In genomic region chr1:115477071-115477470, GRCh38 we compare ENCODE assay signal across 21 cellular contexts.
"Had no signal": no experiment of that assay in that cellular context is flagged by ENCODE, and none has a peak within 500 bp of the region (broad histone marks: within the 10 kb centered on the region; RNA-seq: fewer than 3 reads in every experiment).

No MANE protein-coding gene starts in this region.

- H3K4me1 Mint-ChIP-seq: activated CD4-positive, alpha-beta memory T cell treated with anti-CD3 and anti-CD28 coated beads, Interleukin-2, amount 10 ng/mL, durations not matched to agents 7 days and 5 days; activated CD4-positive, alpha-beta T cell treated with anti-CD3 and anti-CD28 coated beads for 36 hours; activated CD4-positive, alpha-beta T cell treated with anti-CD3 and anti-CD28 coated beads, Interleukin-2, amount 10 ng/mL, durations not matched to agents 7 days and 5 days; activated naive CD4-positive, alpha-beta T cell treated with anti-CD3 and anti-CD28 coated beads, Interleukin-2, amount 50 U/mL, for 24 hours; activated naive CD8-positive, alpha-beta T cell treated with anti-CD3 and anti-CD28 coated beads for 36 hours; activated naive CD8-positive, alpha-beta T cell treated with anti-CD3 and anti-CD28 coated beads, Interleukin-2, amount 50 U/mL, for 24 hours had no signal

- H3K36me3 ChIP-seq: adrenal gland had no signal

- H3K4me3 Mint-ChIP-seq: activated CD4-positive, alpha-beta memory T cell treated with anti-CD3 and anti-CD28 coated beads, Interleukin-2, amount 10 ng/mL, durations not matched to agents 7 days and 5 days; activated CD4-positive, alpha-beta T cell treated with anti-CD3 and anti-CD28 coated beads for 36 hours; activated CD4-positive, alpha-beta T cell treated with anti-CD3 and anti-CD28 coated beads, Interleukin-2, amount 10 ng/mL, durations not matched to agents 7 days and 5 days; activated naive CD4-positive, alpha-beta T cell treated with anti-CD3 and anti-CD28 coated beads for 36 hours; activated naive CD4-positive, alpha-beta T cell treated with anti-CD3 and anti-CD28 coated beads, Interleukin-2, amount 50 U/mL, for 24 hours; activated naive CD8-positive, alpha-beta T cell treated with anti-CD3 and anti-CD28 coated beads for 36 hours; activated naive CD8-positive, alpha-beta T cell treated with anti-CD3 and anti-CD28 coated beads, Interleukin-2, amount 50 U/mL, for 24 hours; activated T-helper 1 cell treated with anti-CD3 and anti-CD28 coated beads, Interleukin-12 subunit alpha, Interleukin-12 subunit beta, Interleukin-2, Interleukin-4 antibody, amounts not matched to agents 30 ng/mL and 10 ng/mL and 1 ng/mL, durations not matched to agents 14 hours and 24 hours and 36 hours had no signal

- H3K27ac ChIP-seq: adrenal gland, body of pancreas had no signal

- H3K9me3 ChIP-seq: adrenal gland, body of pancreas had no signal

- H3K27me3 Mint-ChIP-seq: activated CD4-positive, alpha-beta T cell treated with anti-CD3 and anti-CD28 coated beads, Interleukin-2, amount 10 ng/mL, durations not matched to agents 7 days and 5 days; activated naive CD8-positive, alpha-beta T cell treated with anti-CD3 and anti-CD28 coated beads, Interleukin-2, amount 50 U/mL, for 24 hours had no signal

- DNase-seq: activated CD4-positive, alpha-beta memory T cell treated with anti-CD3 and anti-CD28 coated beads, Interleukin-2, amount 10 ng/mL, durations not matched to agents 7 days and 5 days; activated CD4-positive, alpha-beta T cell treated with anti-CD3 and anti-CD28 coated beads for 36 hours; activated CD4-positive, alpha-beta T cell treated with anti-CD3 and anti-CD28 coated beads, Interleukin-2, amount 10 ng/mL, durations not matched to agents 7 days and 5 days; activated CD4-positive, alpha-beta T cell treated with anti-CD3 and anti-CD28 coated beads, Interleukin-2, amount 50 U/mL, for 4 hours; activated CD4-positive, CD25-positive, alpha-beta regulatory T cell; activated CD4-positive, CD25-positive, alpha-beta regulatory T cell treated with anti-CD3 and anti-CD28 coated beads, Interleukin-2, amount 50 U/mL, for 72 hours; activated effector memory CD4-positive, alpha-beta T cell treated with anti-CD3 and anti-CD28 coated beads, Interleukin-2, amount 50 U/mL, for 16 hours; activated naive CD4-positive, alpha-beta T cell treated with anti-CD3 and anti-CD28 coated beads for 36 hours; activated naive CD8-positive, alpha-beta T cell treated with anti-CD3 and anti-CD28 coated beads for 36 hours; activated naive CD8-positive, alpha-beta T cell treated with anti-CD3 and anti-CD28 coated beads, Interleukin-2, amount 50 U/mL, for 24 hours; activated T-cell treated with anti-CD3 and anti-CD28 coated beads, Interleukin-2, amount 50 U/mL, for 1 hour; activated T-cell treated with anti-CD3 and anti-CD28 coated beads, Interleukin-2, amount 50 U/mL, for 48 hours; amygdala; aorta; effector CD8-positive, alpha-beta T cell; T-helper 2 cell had no signal

- H3K4me1 ChIP-seq: adrenal gland had no signal

- H3K9me3 Mint-ChIP-seq: activated CD4-positive, alpha-beta memory T cell treated with anti-CD3 and anti-CD28 coated beads, Interleukin-2, amount 10 ng/mL, durations not matched to agents 7 days and 5 days; activated CD4-positive, alpha-beta T cell treated with anti-CD3 and anti-CD28 coated beads, Interleukin-2, amount 10 ng/mL, durations not matched to agents 7 days and 5 days; activated naive CD4-positive, alpha-beta T cell treated with anti-CD3 and anti-CD28 coated beads for 36 hours; activated naive CD4-positive, alpha-beta T cell treated with anti-CD3 and anti-CD28 coated beads, Interleukin-2, amount 50 U/mL, for 24 hours; activated naive CD8-positive, alpha-beta T cell treated with anti-CD3 and anti-CD28 coated beads for 36 hours; activated naive CD8-positive, alpha-beta T cell treated with anti-CD3 and anti-CD28 coated beads, Interleukin-2, amount 50 U/mL, for 24 hours; activated T-helper 1 cell treated with anti-CD3 and anti-CD28 coated beads, Interleukin-12 subunit alpha, Interleukin-12 subunit beta, Interleukin-2, Interleukin-4 antibody, amounts not matched to agents 30 ng/mL and 10 ng/mL and 1 ng/mL, durations not matched to agents 14 hours and 24 hours and 36 hours; activated T-helper 2 cell treated with anti-CD3 and anti-CD28 coated beads, Interferon-gamma antibody, Interleukin-2, Interleukin-4, amounts not matched to agents 10 μg/mL and 5 μg/mL and 100 μg/mL, durations not matched to agents 14 hours and 24 hours and 36 hours had no signal

- H3K27ac Mint-ChIP-seq: activated CD4-positive, alpha-beta memory T cell treated with anti-CD3 and anti-CD28 coated beads, Interleukin-2, amount 10 ng/mL, durations not matched to agents 7 days and 5 days; activated CD4-positive, alpha-beta T cell treated with anti-CD3 and anti-CD28 coated beads for 36 hours; activated CD4-positive, alpha-beta T cell treated with anti-CD3 and anti-CD28 coated beads, Interleukin-2, amount 10 ng/mL, durations not matched to agents 7 days and 5 days; activated naive CD4-positive, alpha-beta T cell treated with anti-CD3 and anti-CD28 coated beads for 36 hours; activated naive CD4-positive, alpha-beta T cell treated with anti-CD3 and anti-CD28 coated beads, Interleukin-2, amount 50 U/mL, for 24 hours; activated naive CD8-positive, alpha-beta T cell treated with anti-CD3 and anti-CD28 coated beads for 36 hours; activated naive CD8-positive, alpha-beta T cell treated with anti-CD3 and anti-CD28 coated beads, Interleukin-2, amount 50 U/mL, for 24 hours; activated T-helper 1 cell treated with anti-CD3 and anti-CD28 coated beads, Interleukin-12 subunit alpha, Interleukin-12 subunit beta, Interleukin-2, Interleukin-4 antibody, amounts not matched to agents 30 ng/mL and 10 ng/mL and 1 ng/mL, durations not matched to agents 14 hours and 24 hours and 36 hours; activated T-helper 2 cell treated with anti-CD3 and anti-CD28 coated beads, Interferon-gamma antibody, Interleukin-2, Interleukin-4, amounts not matched to agents 10 μg/mL and 5 μg/mL and 100 μg/mL, durations not matched to agents 14 hours and 24 hours and 36 hours had no signal

- H3K36me3 Mint-ChIP-seq: activated naive CD4-positive, alpha-beta T cell treated with anti-CD3 and anti-CD28 coated beads, Interleukin-2, amount 50 U/mL, for 24 hours; activated naive CD8-positive, alpha-beta T cell treated with anti-CD3 and anti-CD28 coated beads for 36 hours had no signal

- H3K4me3 ChIP-seq: adrenal gland, body of pancreas had no signal

- H3K27me3 ChIP-seq: adrenal gland, body of pancreas had no signal
